In the genomic region with DNA sequence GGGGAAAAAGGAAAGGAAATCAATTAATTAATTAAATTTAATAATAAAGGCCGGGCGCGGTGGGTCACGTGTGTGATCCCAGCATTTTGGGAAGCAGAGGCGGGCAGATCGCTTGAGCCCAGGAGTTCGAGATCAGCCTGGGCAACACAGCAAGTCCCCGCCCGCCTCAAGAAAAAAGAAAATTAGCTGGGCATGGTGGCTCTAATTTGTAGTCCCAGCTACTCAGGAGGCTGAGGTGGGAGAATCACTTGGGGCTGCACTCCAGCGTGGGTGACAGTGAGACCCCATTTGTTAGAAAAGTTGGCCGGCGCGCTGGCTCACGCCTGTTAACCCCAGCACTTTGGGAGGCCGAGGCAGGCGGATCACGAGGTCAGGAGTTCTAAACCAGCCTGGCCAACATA, we compare ENCODE assay signal across 8 cellular contexts. TPM values are rescaled to one million over a fixed set of nuclear protein-coding genes. Genes with fewer than 3 reads are reported as not detected.
A peak's percentile ranks its signal among the peaks of the same experiment; 100 is the strongest.
DNase-seq lines count a peak whose midpoint lies in the region; ATAC-seq and TF ChIP-seq lines count a peak whose summit lies in the region.

No MANE protein-coding gene starts in this region.

- H3K4me3 Mint-ChIP-seq in stimulated activated effector memory CD8-positive, alpha-beta T cell treated with anti-CD3 and anti-CD28 coated beads, Interleukin-12 subunit alpha, Interleukin-12 subunit beta, amount 100 ng/mL, for 72 hours = peak overlapping the region; percentile 91

- H3K27me3 ChIP-seq in HUES6 (ENCODE audit: control insufficient read depth, insufficient read depth, low read length) (no peaks in the 10 kb centered on the region), iPS-15b (ENCODE audit: control insufficient read depth, insufficient read depth, low read length) (no peaks in the 10 kb centered on the region)

- no peaks in the 10 kb centered on the region for H3K9me3 Mint-ChIP-seq in activated naive CD4-positive, alpha-beta T cell treated with anti-CD3 and anti-CD28 coated beads, Interleukin-2, amount 50 U/mL, for 72 hours
- no peaks in the 10 kb centered on the region for H3K9me3 Mint-ChIP-seq in stimulated activated effector memory CD8-positive, alpha-beta T cell treated with anti-CD3 and anti-CD28 coated beads, Interleukin-12 subunit alpha, Interleukin-12 subunit beta, amount 100 ng/mL, for 72 hours

- peaks cover 9 to 20% of the 10 kb centered on the region in 2 donors for H3K36me3 Mint-ChIP-seq in activated naive CD4-positive, alpha-beta T cell treated with anti-CD3 and anti-CD28 coated beads, Interleukin-2, amount 50 U/mL, for 72 hours
- H3K36me3 Mint-ChIP-seq in stimulated activated effector memory CD8-positive, alpha-beta T cell treated with anti-CD3 and anti-CD28 coated beads, Interleukin-12 subunit alpha, Interleukin-12 subunit beta, amount 100 ng/mL, for 72 hours = peaks cover 69% of the 10 kb centered on the region

- TF ChIP-seq CTCF in GM10266 (IDR thresholded peaks at IDR 0.05; ENCODE audit: control insufficient read depth, insufficient read depth, low read depth, missing control alignments) = no peak

- H3K9ac ChIP-seq in HUES6 (ENCODE audit: low read length) (no peak overlapping the region), iPS-15b (ENCODE audit: low read depth, low read length) (no peak overlapping the region)

- H3K4me3 ChIP-seq in HUES6 (ENCODE audit: low read depth, low read length) (peak overlapping the region; percentile 75), iPS-15b (ENCODE audit: low read depth, low read length) (peak overlapping the region; percentile 97)

- peak in 1 of 2 donors; percentile 52 for DNase-seq in activated naive CD4-positive, alpha-beta T cell treated with anti-CD3 and anti-CD28 coated beads, Interleukin-2, amount 50 U/mL, for 72 hours (ENCODE audit: low spot score in 2 of 2)
- peak in 1 of 2 donors; percentile 1 for DNase-seq in stimulated activated effector memory CD8-positive, alpha-beta T cell treated with anti-CD3 and anti-CD28 coated beads, Interleukin-12 subunit alpha, Interleukin-12 subunit beta, amount 100 ng/mL, for 72 hours (ENCODE audit: low spot score in 2 of 2)
- DNase-seq in GM10266 (ENCODE audit: extremely low spot score) = no peak
- DNase-seq in central memory CD4-positive, alpha-beta T cell = no peak

- no peaks in the 10 kb centered on the region for H3K9me3 ChIP-seq in HUES6 (ENCODE audit: control insufficient read depth, insufficient read depth, low read depth, low read length)
- no peaks in the 10 kb centered on the region for H3K9me3 ChIP-seq in iPS-15b (ENCODE audit: control insufficient read depth, insufficient read depth, low read length)

- H3K27ac ChIP-seq in HUES6 (ENCODE audit: low read depth, low read length) = no peak overlapping the region; the same call in 1 of the 2 replicates

- ATAC-seq in activated naive CD4-positive, alpha-beta T cell treated with anti-CD3 and anti-CD28 coated beads, Interleukin-2, amount 50 U/mL, for 72 hours = no peak
- ATAC-seq in stimulated activated effector memory CD8-positive, alpha-beta T cell treated with anti-CD3 and anti-CD28 coated beads, Interleukin-12 subunit alpha, Interleukin-12 subunit beta, amount 100 ng/mL, for 72 hours = no peak
- ATAC-seq in HG03457 (IDR thresholded peaks at IDR 0.05; ENCODE audit: unreplicated experiment) (no peak), GM18519 (IDR thresholded peaks at IDR 0.05; ENCODE audit: low FRiP score, unreplicated experiment) (no peak)

- H3K36me3 ChIP-seq in HUES6 (ENCODE audit: control insufficient read depth, insufficient read depth, low read length) (peaks cover 40% of the 10 kb centered on the region), iPS-15b (ENCODE audit: control insufficient read depth, insufficient read depth, low read length) (peaks cover 32% of the 10 kb centered on the region)

- peaks cover 45% of the 10 kb centered on the region for H3K4me1 Mint-ChIP-seq in stimulated activated effector memory CD8-positive, alpha-beta T cell treated with anti-CD3 and anti-CD28 coated beads, Interleukin-12 subunit alpha, Interleukin-12 subunit beta, amount 100 ng/mL, for 72 hours

- H3K4me1 ChIP-seq in HUES6 (ENCODE audit: control insufficient read depth, insufficient read depth, low read length) (peaks cover 25% of the 10 kb centered on the region; the same call in 1 of the 2 replicates), iPS-15b (ENCODE audit: control insufficient read depth, insufficient read depth, low read length) (no peaks in the 10 kb centered on the region)

- H3K27ac Mint-ChIP-seq in activated naive CD4-positive, alpha-beta T cell treated with anti-CD3 and anti-CD28 coated beads, Interleukin-2, amount 50 U/mL, for 72 hours = peak overlapping the region; percentile 87 to 98
- peak overlapping the region; percentile 46 for H3K27ac Mint-ChIP-seq in stimulated activated effector memory CD8-positive, alpha-beta T cell treated with anti-CD3 and anti-CD28 coated beads, Interleukin-12 subunit alpha, Interleukin-12 subunit beta, amount 100 ng/mL, for 72 hours

RNA-seq across cellular contexts. Expression of gene CD320, which starts 0.7 kb away (rescaled TPM):
- 10 to 100 TPM; 46.1 to 49.7 TPM for total RNA-seq in activated naive CD4-positive, alpha-beta T cell treated with anti-CD3 and anti-CD28 coated beads, Interleukin-2, amount 50 U/mL, for 72 hours

RNA-seq across cellular contexts. Expression of gene NDUFA7, which starts 12.3 kb away (rescaled TPM):
- 10 to 100 TPM; 54.5 to 73.1 TPM for total RNA-seq in activated naive CD4-positive, alpha-beta T cell treated with anti-CD3 and anti-CD28 coated beads, Interleukin-2, amount 50 U/mL, for 72 hours

RNA-seq across cellular contexts. Expression of gene RPS28, which starts 12.4 kb away (rescaled TPM):
- 1,000 to 10,000 TPM; 2,643 to 2,829 TPM for total RNA-seq in activated naive CD4-positive, alpha-beta T cell treated with anti-CD3 and anti-CD28 coated beads, Interleukin-2, amount 50 U/mL, for 72 hours

RNA-seq across cellular contexts. Expression of gene KANK3, which starts 34.2 kb away (rescaled TPM):
- total RNA-seq in activated naive CD4-positive, alpha-beta T cell treated with anti-CD3 and anti-CD28 coated beads, Interleukin-2, amount 50 U/mL, for 72 hours = 1 to 10 TPM; 1.5 to 1.7 TPM

RNA-seq across cellular contexts. Expression of gene ANGPTL4, which starts 55.1 kb away (rescaled TPM):
- 1 to 10 TPM in 1 of 2 donors, not detected in 1; 9.5 TPM for total RNA-seq in activated naive CD4-positive, alpha-beta T cell treated with anti-CD3 and anti-CD28 coated beads, Interleukin-2, amount 50 U/mL, for 72 hours
